ENCODE assay signal across 8 cellular contexts in genomic region chr1:181062800-181063428, GRCh38. TPM values are rescaled to one million over a fixed set of nuclear protein-coding genes. Genes with fewer than 3 reads are reported as not detected.
A peak's percentile ranks its signal among the peaks of the same experiment; 100 is the strongest.
DNase-seq lines count a peak whose midpoint lies in the region; ATAC-seq and TF ChIP-seq lines count a peak whose summit lies in the region.

No MANE protein-coding gene starts in this region.

- DNase-seq in CD1c-positive myeloid dendritic cell (ENCODE audit: extremely low spot score) (peak; percentile 78), right lobe of liver (no peak), RWPE1 (ENCODE audit: low spot score) (no peak), testis (no peak), NCI-H1092 (lab: John Stamatoyannopoulos, UW) (no peak)

- H3K4me2 ChIP-seq in SU-DHL-6 (ENCODE audit: low read depth, low read length, poor library complexity, severe bottlenecking) = peak overlapping the region; percentile 41

- no peaks in the 10 kb centered on the region for H3K4me1 ChIP-seq in right lobe of liver
- H3K4me1 ChIP-seq in testis = no peaks in the 10 kb centered on the region

- H3K4me3 ChIP-seq in SU-DHL-6 (ENCODE audit: insufficient read depth, low read length, poor library complexity, severe bottlenecking) (no peak overlapping the region), right lobe of liver (no peak overlapping the region), testis (no peak overlapping the region)

- peak overlapping the region; percentile 59 for H2AFZ ChIP-seq in SU-DHL-6 (ENCODE audit: low read depth, low read length, severe bottlenecking)

- H3K9me3 ChIP-seq in SU-DHL-6 (ENCODE audit: insufficient read depth, low read length) = no peaks in the 10 kb centered on the region
- no peaks in the 10 kb centered on the region for H3K9me3 ChIP-seq in right lobe of liver
- no peaks in the 10 kb centered on the region for H3K9me3 ChIP-seq in testis

- no peaks in the 10 kb centered on the region for H4K20me1 ChIP-seq in SU-DHL-6 (ENCODE audit: low read depth, low read length)

- intact Hi-C loops in right lobe of liver (cut with DNase I) = no loop called here
- intact Hi-C loops in testis (cut with DNase I; ENCODE audit: low total_unique reads) = no loop called here

- H3K79me2 ChIP-seq in SU-DHL-6 (ENCODE audit: insufficient read depth, low read length) = no peaks in the 10 kb centered on the region

- H3K27ac ChIP-seq in SU-DHL-6 (ENCODE audit: low read depth, low read length) (peak overlapping the region; percentile 47), right lobe of liver (peak overlapping the region in 1 of 3 donors; percentile 29), RWPE1 (no peak overlapping the region), testis (no peak overlapping the region)

- CTCF ChIA-PET in RWPE1 (lab: Yijun Ruan, JAX) = interaction anchor here (1.3 kb wide), 1 partner anchor 79 kb away, joined by 4 read pairs; no protein-coding TSS in a partner anchor

- H3F3A ChIP-seq in SU-DHL-6 (ENCODE audit: insufficient read depth) = peaks cover 6% of the 10 kb centered on the region; the same call in 1 of the 2 replicates

- WGBS in right lobe of liver (ENCODE audit: insufficient coverage, low coverage, low lambda C conversion rate, missing lambda C conversion rate) = 51% methylated on average over 6 of the region's 7 CpGs
- WGBS in testis, 2 donors = 62 to 74% methylated on average over 7 of the region's 7 CpGs

- TF ChIP-seq POLR2A in right lobe of liver (IDR thresholded peaks at IDR 0.05) (no peak), testis (IDR thresholded peaks at IDR 0.05) (no peak)

- no peaks in the 10 kb centered on the region for H3K9me2 ChIP-seq in SU-DHL-6 (replicated peaks; ENCODE audit: insufficient read depth, low read length)

- no peaks in the 10 kb centered on the region for H3K27me3 ChIP-seq in SU-DHL-6 (ENCODE audit: low read length)
- no peaks in the 10 kb centered on the region for H3K27me3 ChIP-seq in right lobe of liver
- H3K27me3 ChIP-seq in testis = no peaks in the 10 kb centered on the region

- H3K36me3 ChIP-seq in SU-DHL-6 (ENCODE audit: low read length) (no peaks in the 10 kb centered on the region; the same call in 1 of the 2 replicates), right lobe of liver (no peaks in the 10 kb centered on the region), testis (ENCODE audit: low read depth, missing control alignments) (no peaks in the 10 kb centered on the region)

- POLR2A ChIA-PET in RWPE1 (lab: Yijun Ruan, JAX; ENCODE audit: low non-redundant PET) = no interaction called here

- peak; percentile 65 for ATAC-seq in GM19043 (IDR thresholded peaks at IDR 0.05; ENCODE audit: low read depth, unreplicated experiment)
- peak; percentile 75 for ATAC-seq in HG03097 (IDR thresholded peaks at IDR 0.05; ENCODE audit: low FRiP score, unreplicated experiment)
- peak; percentile 25 to 41 (median 32) for ATAC-seq in right lobe of liver

- TF ChIP-seq CTCF in SU-DHL-6 (IDR thresholded peaks at IDR 0.05; ENCODE audit: insufficient read depth, low read length, poor library complexity, severe bottlenecking) = no peak
- no peak for TF ChIP-seq CTCF in right lobe of liver (IDR thresholded peaks at IDR 0.05)
- no peak for TF ChIP-seq CTCF in RWPE1 (conservative IDR thresholded peaks at IDR 0.05; ENCODE audit: low read depth)
- TF ChIP-seq CTCF in testis (IDR thresholded peaks at IDR 0.05) = no peak

- 0 out of 2 replicates have a peak overlapping the region, but pooled peaks have one; percentile 10 for H3K9ac ChIP-seq in SU-DHL-6 (ENCODE audit: low read length)

RNA-seq across cellular contexts. Expression of gene IER5, which starts 25.6 kb away (rescaled TPM):
- 1 to 10 TPM; 2.0 to 6.2 (median 3.4) TPM for total RNA-seq in right lobe of liver
- total RNA-seq in testis = 10 to 100 TPM; 10.3 to 13.3 TPM
- 7.1 TPM for polyA plus RNA-seq in testis (ENCODE audit: insufficient read depth, low read depth, low replicate concordance)

RNA-seq across cellular contexts. Expression of gene MR1, which starts 29.1 kb away (rescaled TPM):
- total RNA-seq in right lobe of liver (10 to 100 TPM in 1 of 6 experiments, 1 to 10 TPM in 5; 5.6 to 11.6 (median 6.6) TPM), testis (1 to 10 TPM; 5.8 to 7.1 TPM)
- 8.6 TPM for polyA plus RNA-seq in testis (ENCODE audit: insufficient read depth, low read depth, low replicate concordance)

RNA-seq across cellular contexts. Expression of gene STX6, which starts 40.2 kb away (rescaled TPM):
- total RNA-seq in right lobe of liver (1 to 10 TPM; 2.8 to 6.9 (median 5.0) TPM), testis (10 to 100 TPM; 26.5 to 29.7 TPM)
- polyA plus RNA-seq in testis (ENCODE audit: insufficient read depth, low read depth, low replicate concordance) = 12.7 TPM
